8 cellular contexts compared by ENCODE assay signal in genomic region chr6:57173886-57174510, GRCh38. TPM values are rescaled to one million over a fixed set of nuclear protein-coding genes. Genes with fewer than 3 reads are reported as not detected.
DNase-seq lines count a peak whose midpoint lies in the region; ATAC-seq and TF ChIP-seq lines count a peak whose summit lies in the region.

No MANE protein-coding gene starts in this region.

- POLR2A ChIA-PET in CD8-positive, alpha-beta memory T cell (lab: Charles Lee), result no interaction called here
- POLR2A ChIA-PET in activated naive CD8-positive, alpha-beta T cell treated with anti-CD3 and anti-CD28 coated beads, Interleukin-2, amount 10 ng/mL, durations not matched to agents 7 days and 5 days (lab: Charles Lee), result no interaction called here

- no peak for DNase-seq in CD8-positive, alpha-beta memory T cell
- no peak for DNase-seq in activated naive CD8-positive, alpha-beta T cell treated with anti-CD3 and anti-CD28 coated beads, Interleukin-2, amount 10 ng/mL, durations not matched to agents 7 days and 5 days
- DNase-seq in kidney glomerular epithelial cell (lab: John Stamatoyannopoulos, UW), result peak; percentile 53
- no peak for DNase-seq in NCI-H1417 (lab: John Stamatoyannopoulos, UW)
- DNase-seq in GM19238 (ENCODE audit: insufficient read length, low spot score), result no peak
- DNase-seq in amygdala (lab: John Stamatoyannopoulos, UW), result no peak
- no peak for DNase-seq in GM13976 (ENCODE audit: low spot score)

- H3K4me1 ChIP-seq in CD8-positive, alpha-beta memory T cell (ENCODE audit: insufficient read depth, low read length), result peaks cover 15% of the 10 kb centered on the region
- H3K4me1 ChIP-seq in HUES6 (ENCODE audit: control insufficient read depth, insufficient read depth, low read length), result peaks cover 30% of the 10 kb centered on the region

- peaks cover 0 to 7% (median 0%) of the 10 kb centered on the region in 3 donors for H3K36me3 Mint-ChIP-seq in CD8-positive, alpha-beta memory T cell
- peaks cover 7% of the 10 kb centered on the region for H3K36me3 Mint-ChIP-seq in activated naive CD8-positive, alpha-beta T cell treated with anti-CD3 and anti-CD28 coated beads, Interleukin-2, amount 10 ng/mL, durations not matched to agents 7 days and 5 days

- peak overlapping the region; percentile 87 to 93 (median 89) for H3K4me3 Mint-ChIP-seq in CD8-positive, alpha-beta memory T cell
- H3K4me3 Mint-ChIP-seq in activated naive CD8-positive, alpha-beta T cell treated with anti-CD3 and anti-CD28 coated beads, Interleukin-2, amount 10 ng/mL, durations not matched to agents 7 days and 5 days, result peak overlapping the region; percentile 98

- in situ Hi-C loops in GM13976 (cut with MboI; ENCODE audit: low sequenced_read_pairs, unreplicated experiment), result no loop called here

- ATAC-seq in activated naive CD8-positive, alpha-beta T cell treated with anti-CD3 and anti-CD28 coated beads, Interleukin-2, amount 10 ng/mL, durations not matched to agents 7 days and 5 days (ENCODE audit: low read depth), result no peak

- no peaks in the 10 kb centered on the region for H3K27me3 ChIP-seq in CD8-positive, alpha-beta memory T cell (ENCODE audit: insufficient read depth, low read length, poor library complexity, severe bottlenecking)
- H3K27me3 ChIP-seq in HUES6 (ENCODE audit: control insufficient read depth, insufficient read depth, low read length), result peaks cover 3% of the 10 kb centered on the region; the same call in 1 of the 2 replicates

- H3K36me3 ChIP-seq in CD8-positive, alpha-beta memory T cell (ENCODE audit: insufficient read depth, low read length), result no peaks in the 10 kb centered on the region
- peaks cover 2% of the 10 kb centered on the region; the same call in 1 of the 2 replicates for H3K36me3 ChIP-seq in HUES6 (ENCODE audit: control insufficient read depth, insufficient read depth, low read length)

- peak overlapping the region; percentile 88 for H3K27ac ChIP-seq in CD8-positive, alpha-beta memory T cell (ENCODE audit: low read depth, low read length)
- H3K27ac ChIP-seq in HUES6 (ENCODE audit: low read depth, low read length), result peak overlapping the region; percentile 77; the same call in 1 of the 2 replicates

- no peaks in the 10 kb centered on the region for H3K27me3 Mint-ChIP-seq in CD8-positive, alpha-beta memory T cell
- no peaks in the 10 kb centered on the region for H3K27me3 Mint-ChIP-seq in activated naive CD8-positive, alpha-beta T cell treated with anti-CD3 and anti-CD28 coated beads, Interleukin-2, amount 10 ng/mL, durations not matched to agents 7 days and 5 days

- TF ChIP-seq CTCF in GM13976 (IDR thresholded peaks at IDR 0.05; ENCODE audit: borderline replicate concordance, control extremely low read depth, extremely low read depth, insufficient read depth, missing control alignments), result no peak

- H3K4me1 Mint-ChIP-seq in CD8-positive, alpha-beta memory T cell, result peaks cover 31 to 62% (median 55%) of the 10 kb centered on the region in 3 donors
- H3K4me1 Mint-ChIP-seq in activated naive CD8-positive, alpha-beta T cell treated with anti-CD3 and anti-CD28 coated beads, Interleukin-2, amount 10 ng/mL, durations not matched to agents 7 days and 5 days, result peaks cover 43% of the 10 kb centered on the region

- peak overlapping the region; percentile 83 to 96 (median 92) for H3K27ac Mint-ChIP-seq in CD8-positive, alpha-beta memory T cell
- peak overlapping the region; percentile 91 for H3K27ac Mint-ChIP-seq in activated naive CD8-positive, alpha-beta T cell treated with anti-CD3 and anti-CD28 coated beads, Interleukin-2, amount 10 ng/mL, durations not matched to agents 7 days and 5 days

- no peaks in the 10 kb centered on the region for H3K9me3 Mint-ChIP-seq in CD8-positive, alpha-beta memory T cell
- H3K9me3 Mint-ChIP-seq in activated naive CD8-positive, alpha-beta T cell treated with anti-CD3 and anti-CD28 coated beads, Interleukin-2, amount 10 ng/mL, durations not matched to agents 7 days and 5 days, result no peaks in the 10 kb centered on the region

- H3K9me3 ChIP-seq in CD8-positive, alpha-beta memory T cell (ENCODE audit: low read length), result no peaks in the 10 kb centered on the region
- no peaks in the 10 kb centered on the region for H3K9me3 ChIP-seq in HUES6 (ENCODE audit: control insufficient read depth, insufficient read depth, low read depth, low read length)

- H3K9ac ChIP-seq in HUES6 (ENCODE audit: low read length), result peak overlapping the region; percentile 85

- H3K4me3 ChIP-seq in CD8-positive, alpha-beta memory T cell (ENCODE audit: low read length), result peak overlapping the region; percentile 89
- peak overlapping the region; percentile 75 for H3K4me3 ChIP-seq in HUES6 (ENCODE audit: low read depth, low read length)

- CTCF ChIA-PET in CD8-positive, alpha-beta memory T cell (lab: Charles Lee), result no interaction called here

RNA-seq across cellular contexts. Expression of gene BAG2, which starts 1.9 kb away (rescaled TPM):
- total RNA-seq in CD8-positive, alpha-beta memory T cell, result 10 to 100 TPM; 10.2 to 10.4 TPM
- polyA plus RNA-seq in CD8-positive, alpha-beta memory T cell, result 2.3 TPM
- total RNA-seq in activated naive CD8-positive, alpha-beta T cell treated with anti-CD3 and anti-CD28 coated beads, Interleukin-2, amount 10 ng/mL, durations not matched to agents 7 days and 5 days, result 1 to 10 TPM; 7.3 to 7.6 TPM

RNA-seq across cellular contexts. Expression of gene RAB23, which starts 48.1 kb away (rescaled TPM):
- 1 to 10 TPM; 4.3 to 4.7 TPM for total RNA-seq in CD8-positive, alpha-beta memory T cell
- polyA plus RNA-seq in CD8-positive, alpha-beta memory T cell, result 1.0 TPM
- 1 to 10 TPM; 1.9 to 2.1 TPM for total RNA-seq in activated naive CD8-positive, alpha-beta T cell treated with anti-CD3 and anti-CD28 coated beads, Interleukin-2, amount 10 ng/mL, durations not matched to agents 7 days and 5 days
